ENCODE assay signal across 20 cellular contexts in genomic region chr20:50198211-50198666, GRCh38. TPM values are rescaled to one million over a fixed set of nuclear protein-coding genes. Genes with fewer than 3 reads are reported as not detected.
DNase-seq lines count a peak whose midpoint lies in the region; ATAC-seq and TF ChIP-seq lines count a peak whose summit lies in the region.
"Had no signal": no experiment of that assay in that cellular context is flagged by ENCODE, and none has a peak within 500 bp of the region (broad histone marks: within the 10 kb centered on the region; RNA-seq: fewer than 3 reads in every experiment).

No MANE protein-coding gene starts in this region.

- no peak overlapping the region for H3K56ac ChIP-seq in mesendoderm (ENCODE audit: low read length)

- peaks cover 16% of the 10 kb centered on the region for H3K4me1 Mint-ChIP-seq in activated naive CD4-positive, alpha-beta T cell treated with anti-CD3 and anti-CD28 coated beads, Interleukin-2, amount 10 ng/mL, durations not matched to agents 7 days and 5 days

- no peak overlapping the region for H3K4ac ChIP-seq in mesendoderm (ENCODE audit: low read depth, low read length)

- H2AK5ac ChIP-seq in mesendoderm (ENCODE audit: low read length) = no peak overlapping the region

- no peaks in the 10 kb centered on the region for H3K4me1 ChIP-seq in RWPE2 (ENCODE audit: insufficient read depth, poor library complexity, severe bottlenecking)
- H3K4me1 ChIP-seq in mesendoderm (ENCODE audit: control insufficient read depth, low read depth, low read length) = peaks cover 15% of the 10 kb centered on the region
- H3K4me1 ChIP-seq in thyroid gland = peaks cover 24 to 29% of the 10 kb centered on the region in 2 donors

- H3K9me3 Mint-ChIP-seq in activated naive CD4-positive, alpha-beta T cell treated with anti-CD3 and anti-CD28 coated beads, Interleukin-2, amount 10 ng/mL, durations not matched to agents 7 days and 5 days = no peaks in the 10 kb centered on the region

- H3K79me2 ChIP-seq in mesendoderm (ENCODE audit: control insufficient read depth, insufficient read depth, low read length) = peaks cover 9% of the 10 kb centered on the region

- peaks cover 6% of the 10 kb centered on the region for H3K36me3 Mint-ChIP-seq in activated naive CD4-positive, alpha-beta T cell treated with anti-CD3 and anti-CD28 coated beads, Interleukin-2, amount 10 ng/mL, durations not matched to agents 7 days and 5 days

- no peak overlapping the region for H3K27ac Mint-ChIP-seq in activated naive CD4-positive, alpha-beta T cell treated with anti-CD3 and anti-CD28 coated beads, Interleukin-2, amount 10 ng/mL, durations not matched to agents 7 days and 5 days

- intact Hi-C loops in thyroid gland (cut with DNase I) = loop anchor here (5.0 kb wide), 1 partner anchor 84 kb away; no protein-coding TSS in a partner anchor

- H3K9ac ChIP-seq in mesendoderm (ENCODE audit: low read length) = no peak overlapping the region
- H3K9ac ChIP-seq: KMS-11 had no signal

- H3K4me3 Mint-ChIP-seq in activated naive CD4-positive, alpha-beta T cell treated with anti-CD3 and anti-CD28 coated beads, Interleukin-2, amount 10 ng/mL, durations not matched to agents 7 days and 5 days = no peak overlapping the region

- H3K27me3 ChIP-seq in H7 (ENCODE audit: control insufficient read depth, insufficient read depth, low read length) = no peaks in the 10 kb centered on the region
- H3K27me3 ChIP-seq in RWPE2 (ENCODE audit: insufficient read depth, poor library complexity, severe bottlenecking) = no peaks in the 10 kb centered on the region
- H3K27me3 ChIP-seq in mesendoderm (ENCODE audit: insufficient read depth, low read length, poor library complexity) = no peaks in the 10 kb centered on the region
- H3K27me3 ChIP-seq in thyroid gland = no peaks in the 10 kb centered on the region
- H3K27me3 ChIP-seq: Peyer's patch had no signal

- H3K23ac ChIP-seq in mesendoderm (ENCODE audit: low read length) = no peak overlapping the region

- no peak overlapping the region for H3K18ac ChIP-seq in mesendoderm (ENCODE audit: low read length)

- H3K27ac ChIP-seq in RWPE2 (ENCODE audit: poor library complexity, severe bottlenecking) (no peak overlapping the region), mesendoderm (ENCODE audit: low read depth, low read length) (no peak overlapping the region), thyroid gland (peak overlapping the region in 2 of 3 donors; percentile 36 to 56)
- H3K27ac ChIP-seq: HL-60, KMS-11, Peyer's patch had no signal

- peaks cover 16% of the 10 kb centered on the region for H3K27me3 Mint-ChIP-seq in activated naive CD4-positive, alpha-beta T cell treated with anti-CD3 and anti-CD28 coated beads, Interleukin-2, amount 10 ng/mL, durations not matched to agents 7 days and 5 days

- no CpG with 5 or more reads among the region's 11 CpGs for WGBS in mesendoderm (ENCODE audit: extremely low coverage, insufficient coverage, low lambda C conversion rate)
- WGBS in thyroid gland, 2 donors = 48 to 52% methylated on average over 11 of the region's 11 CpGs

- no peak overlapping the region for H2BK120ac ChIP-seq in mesendoderm (ENCODE audit: low read depth, low read length)

- peaks cover 10% of the 10 kb centered on the region for H3K79me1 ChIP-seq in mesendoderm (ENCODE audit: low read length)

- H3K9me3 ChIP-seq in RWPE2 (ENCODE audit: severe bottlenecking) (peaks cover 2% of the 10 kb centered on the region), thyroid gland (no peaks in the 10 kb centered on the region)
- H3K9me3 ChIP-seq: Peyer's patch had no signal

- H3K36me3 ChIP-seq in H7 (replicated peaks; ENCODE audit: control insufficient read depth, insufficient read depth, low read length) (no peaks in the 10 kb centered on the region; the same call in 1 of the 2 replicates), RWPE2 (ENCODE audit: low read depth) (peaks cover 16% of the 10 kb centered on the region), mesendoderm (ENCODE audit: control insufficient read depth, insufficient read depth, low read length) (no peaks in the 10 kb centered on the region), thyroid gland (peaks cover 10 to 11% of the 10 kb centered on the region in 2 donors)

- no peak overlapping the region for H4K8ac ChIP-seq in mesendoderm (ENCODE audit: low read depth, low read length)

- peak; percentile 70 for DNase-seq in H7
- DNase-seq in RWPE2 (ENCODE audit: low spot score) = peak; percentile 80
- DNase-seq in mesendoderm = peak; percentile 18
- DNase-seq in thyroid gland = peak; percentile 49 to 52
- DNase-seq in NCI-H2029 (lab: John Stamatoyannopoulos, UW) = no peak
- DNase-seq in activated naive CD4-positive, alpha-beta T cell treated with anti-CD3 and anti-CD28 coated beads, Interleukin-2, amount 10 ng/mL, durations not matched to agents 7 days and 5 days = no peak
- DNase-seq: C1 segment of cervical spinal cord, DMS79 treated with DMSO at 0.1 percent for 48 hours, GDM1, MM.1S, NCI-H1105, NCI-H187, NCI-H2171, NCI-H82, Peyer's patch, SHP77 treated with DMSO at 0.1 percent for 48 hours had no signal

- TF ChIP-seq POLR2A in thyroid gland (IDR thresholded peaks at IDR 0.05) = no peak

- ATAC-seq in RWPE2 (ENCODE audit: low read depth) (no peak), SK-N-SH treated with all-trans-retinoic acid at 6 μM for 48 hours (no peak), HG03135 (IDR thresholded peaks at IDR 0.05; ENCODE audit: unreplicated experiment) (no peak)

- CTCF ChIA-PET in activated naive CD4-positive, alpha-beta T cell treated with anti-CD3 and anti-CD28 coated beads, Interleukin-2, amount 10 ng/mL, durations not matched to agents 7 days and 5 days (lab: Charles Lee) = no interaction called here

- no peak for TF ChIP-seq CTCF in RWPE2 (IDR thresholded peaks at IDR 0.05; ENCODE audit: poor library complexity, severe bottlenecking)
- TF ChIP-seq CTCF in thyroid gland (IDR thresholded peaks at IDR 0.05) = no peak

- H2BK5ac ChIP-seq in mesendoderm (ENCODE audit: low read length) = no peak overlapping the region

- H3K4me2 ChIP-seq in mesendoderm (ENCODE audit: low read length) = no peak overlapping the region
- H3K4me2 ChIP-seq: KMS-11 had no signal

- H2BK15ac ChIP-seq in mesendoderm (replicated peaks; ENCODE audit: low read depth) = no peak overlapping the region

- H3K4me3 ChIP-seq in H7 (ENCODE audit: insufficient read depth, low read depth, low read length) (no peak overlapping the region), RWPE2 (ENCODE audit: severe bottlenecking) (no peak overlapping the region), mesendoderm (ENCODE audit: low read length) (no peak overlapping the region), thyroid gland (replicated peaks in 1 of 3) (no peak overlapping the region)
- H3K4me3 ChIP-seq: Peyer's patch had no signal

- H4K5ac ChIP-seq in mesendoderm (ENCODE audit: low read length) = no peak overlapping the region

TF ChIP-seq in SK-N-SH treated with all-trans-retinoic acid at 6 μM for 48 hours, 23 proteins besides CTCF, POLR2A, EP300 and RAD21 (continues in another document):
- TF ChIP-seq OSR1 (CRISPR knock-in tag; IDR thresholded peaks at IDR 0.05) (no peak), SNAI2 (CRISPR knock-in tag; IDR thresholded peaks at IDR 0.05) (no peak), TCF4 (CRISPR knock-in tag; IDR thresholded peaks at IDR 0.05; ENCODE audit: borderline replicate concordance) (no peak), ZC3H10 (CRISPR knock-in tag; IDR thresholded peaks at IDR 0.05) (no peak), ZFP30 (CRISPR knock-in tag; IDR thresholded peaks at IDR 0.05) (no peak), GLIS3 (CRISPR knock-in tag; IDR thresholded peaks at IDR 0.05) (no peak), ESRRG (CRISPR knock-in tag; IDR thresholded peaks at IDR 0.05) (no peak), PPARA (CRISPR knock-in tag; IDR thresholded peaks at IDR 0.05; ENCODE audit: borderline replicate concordance) (no peak), CSDC2 (CRISPR knock-in tag; IDR thresholded peaks at IDR 0.05) (no peak), ZNF8 (CRISPR knock-in tag; IDR thresholded peaks at IDR 0.05) (no peak), BACH2 (CRISPR knock-in tag; IDR thresholded peaks at IDR 0.05; ENCODE audit: borderline replicate concordance) (no peak), RARB (CRISPR knock-in tag; IDR thresholded peaks at IDR 0.05) (no peak)
- TF ChIP-seq, protein P1, sequence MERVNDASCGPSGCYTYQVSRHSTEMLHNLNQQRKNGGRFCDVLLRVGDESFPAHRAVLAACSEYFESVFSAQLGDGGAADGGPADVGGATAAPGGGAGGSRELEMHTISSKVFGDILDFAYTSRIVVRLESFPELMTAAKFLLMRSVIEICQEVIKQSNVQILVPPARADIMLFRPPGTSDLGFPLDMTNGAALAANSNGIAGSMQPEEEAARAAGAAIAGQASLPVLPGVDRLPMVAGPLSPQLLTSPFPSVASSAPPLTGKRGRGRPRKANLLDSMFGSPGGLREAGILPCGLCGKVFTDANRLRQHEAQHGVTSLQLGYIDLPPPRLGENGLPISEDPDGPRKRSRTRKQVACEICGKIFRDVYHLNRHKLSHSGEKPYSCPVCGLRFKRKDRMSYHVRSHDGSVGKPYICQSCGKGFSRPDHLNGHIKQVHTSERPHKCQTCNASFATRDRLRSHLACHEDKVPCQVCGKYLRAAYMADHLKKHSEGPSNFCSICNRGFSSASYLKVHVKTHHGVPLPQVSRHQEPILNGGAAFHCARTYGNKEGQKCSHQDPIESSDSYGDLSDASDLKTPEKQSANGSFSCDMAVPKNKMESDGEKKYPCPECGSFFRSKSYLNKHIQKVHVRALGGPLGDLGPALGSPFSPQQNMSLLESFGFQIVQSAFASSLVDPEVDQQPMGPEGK (CRISPR knock-in tag; IDR thresholded peaks at IDR 0.05; ENCODE audit: borderline replicate concordance) = no peak
- TF ChIP-seq, protein P2, sequence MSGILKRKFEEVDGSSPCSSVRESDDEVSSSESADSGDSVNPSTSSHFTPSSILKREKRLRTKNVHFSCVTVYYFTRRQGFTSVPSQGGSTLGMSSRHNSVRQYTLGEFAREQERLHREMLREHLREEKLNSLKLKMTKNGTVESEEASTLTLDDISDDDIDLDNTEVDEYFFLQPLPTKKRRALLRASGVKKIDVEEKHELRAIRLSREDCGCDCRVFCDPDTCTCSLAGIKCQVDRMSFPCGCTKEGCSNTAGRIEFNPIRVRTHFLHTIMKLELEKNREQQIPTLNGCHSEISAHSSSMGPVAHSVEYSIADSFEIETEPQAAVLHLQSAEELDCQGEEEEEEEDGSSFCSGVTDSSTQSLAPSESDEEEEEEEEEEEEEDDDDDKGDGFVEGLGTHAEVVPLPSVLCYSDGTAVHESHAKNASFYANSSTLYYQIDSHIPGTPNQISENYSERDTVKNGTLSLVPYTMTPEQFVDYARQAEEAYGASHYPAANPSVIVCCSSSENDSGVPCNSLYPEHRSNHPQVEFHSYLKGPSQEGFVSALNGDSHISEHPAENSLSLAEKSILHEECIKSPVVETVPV (CRISPR knock-in tag; IDR thresholded peaks at IDR 0.05) = no peak

RNA-seq across cellular contexts. Expression of gene CEBPB, which starts 7.6 kb away (rescaled TPM):
- total RNA-seq in H7 (2014; rRNA removed; shearing (Covaris generic)) = 23.5 and 23.6 TPM in 2 replicates
- polyA plus RNA-seq in mesendoderm (2013, experiment 1 of 2) = 22.5 TPM
- 22.8 TPM for polyA plus RNA-seq in mesendoderm (2013, experiment 2 of 2)
- total RNA-seq in thyroid gland = 100 to 1,000 TPM in 3 of 4 donors, 10 to 100 TPM in 1; 61.7 to 132 (median 104) TPM

RNA-seq across cellular contexts. Expression of gene PEDS1, which starts 44.7 kb away (rescaled TPM):
- total RNA-seq in H7 (2014; rRNA removed; shearing (Covaris generic)) = 45.3 and 47.7 TPM in 2 replicates
- 59.8 TPM for polyA plus RNA-seq in mesendoderm (2013, experiment 1 of 2)
- 57.8 TPM for polyA plus RNA-seq in mesendoderm (2013, experiment 2 of 2)
- 10 to 100 TPM; 15.8 to 22.7 (median 19.7) TPM for total RNA-seq in thyroid gland

Comparison
In these comparisons a context has a peak if more than half of its experiments do, and no peak if none do; other contexts are left out.
1. DNase-seq: peak in H7 (single experiment), RWPE2 (single experiment), mesendoderm (single experiment) and thyroid gland (2 of 2); none in NCI-H2029 (single experiment) and activated naive CD4-positive, alpha-beta T cell treated with anti-CD3 and anti-CD28 coated beads, Interleukin-2, amount 10 ng/mL, durations not matched to agents 7 days and 5 days (single experiment).
2. H3K27ac ChIP-seq: peak in thyroid gland (2 of 3); none in RWPE2 (single experiment) and mesendoderm (single experiment).